Comparison of ENCODE assay signal across 7 cellular contexts in genomic region chr1:47367651-47368050, GRCh38. TPM values are rescaled to one million over a fixed set of nuclear protein-coding genes. Genes with fewer than 3 reads are reported as not detected.
"Had no signal": no experiment of that assay in that cellular context is flagged by ENCODE, and none has a peak within 500 bp of the region (broad histone marks: within the 10 kb centered on the region; RNA-seq: fewer than 3 reads in every experiment).

No MANE protein-coding gene starts in this region.

- H3K9me3 Mint-ChIP-seq: GM23338, H9, IgD-negative memory B cell had no signal

- H3K4me1 Mint-ChIP-seq: GM23338, H9 had no signal

- H2AFZ ChIP-seq: GM23338 had no signal

- H3K4me2 ChIP-seq: GM23338 had no signal

- H3K27me3 Mint-ChIP-seq: IgD-negative memory B cell had no signal

- DNase-seq: H9, HCEC 1CT, KBM-7 had no signal

- H3K4me3 Mint-ChIP-seq: GM23338, H9, IgD-negative memory B cell had no signal

- H3K4me3 ChIP-seq: GM23338 had no signal

- ATAC-seq: GM23338 had no signal

- H3K27ac Mint-ChIP-seq: GM23338, H9, IgD-negative memory B cell had no signal

RNA-seq across cellular contexts. Expression of gene FOXE3, which starts 48.4 kb away (rescaled TPM):
- total RNA-seq: GM23338, H1, HT-29 had no signal
- polyA plus RNA-seq: GM23338, IgD-negative memory B cell had no signal
